In the genomic region with DNA sequence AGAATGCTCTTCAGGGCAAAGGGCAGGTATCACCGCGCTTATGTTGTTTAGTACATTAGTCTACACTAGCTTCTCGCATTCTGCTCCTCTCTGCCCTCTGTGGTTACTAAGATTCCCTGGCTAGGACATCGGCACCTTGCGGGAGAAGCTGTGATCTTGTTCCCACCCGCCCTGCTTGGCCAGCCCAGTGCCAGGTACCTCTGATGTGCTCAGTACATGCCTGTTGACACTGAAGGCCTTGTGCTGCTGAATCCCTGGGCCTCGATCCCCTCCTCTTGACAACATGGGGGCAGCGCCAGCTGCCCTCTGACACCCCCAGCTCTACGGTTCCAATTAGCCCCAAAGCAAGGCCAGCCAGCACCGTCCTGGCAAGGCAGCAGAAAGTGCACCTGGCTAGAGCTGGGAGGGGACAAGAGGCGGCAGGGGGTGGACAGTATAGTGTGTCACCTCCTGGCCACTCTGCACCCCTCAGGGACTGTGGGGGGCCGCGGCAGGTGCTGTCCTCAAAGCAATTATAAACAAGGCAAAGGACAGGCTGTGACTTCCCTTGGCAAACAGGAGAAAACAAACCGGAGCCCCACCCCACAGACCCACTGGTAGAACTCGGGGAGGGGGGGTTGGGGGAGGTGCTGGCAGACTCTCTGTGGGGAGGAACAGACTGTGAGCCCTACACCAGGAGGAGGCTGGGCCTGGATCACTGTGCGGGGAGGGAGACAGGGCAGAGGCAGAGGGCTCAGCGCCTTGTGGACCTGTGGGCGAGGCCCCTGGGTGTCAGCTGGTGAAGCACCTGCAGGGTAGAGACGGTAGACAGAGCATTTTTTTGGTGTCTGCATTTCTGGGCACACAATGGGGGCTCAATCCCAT, we compare ENCODE assay signal across 10 cellular contexts. TPM values are rescaled to one million over a fixed set of nuclear protein-coding genes. Genes with fewer than 3 reads are reported as not detected.
DNase-seq lines count a peak whose midpoint lies in the region; ATAC-seq and TF ChIP-seq lines count a peak whose summit lies in the region.
"Had no signal": no experiment of that assay in that cellular context is flagged by ENCODE, and none has a peak within 500 bp of the region (broad histone marks: within the 10 kb centered on the region; RNA-seq: fewer than 3 reads in every experiment).

No MANE protein-coding gene starts in this region.

- no peak for ATAC-seq in activated CD8-positive, alpha-beta memory T cell treated with anti-CD3 and anti-CD28 coated beads, Interleukin-2, amount 10 ng/mL, durations not matched to agents 7 days and 5 days
- ATAC-seq in activated B cell treated with CpG ODN at 0.5 μM for 24 hours (ENCODE audit: low read depth), result no peak
- ATAC-seq in right lobe of liver, result peak in 3 of 4 donors; percentile 10 to 42 (median 19)

- TF ChIP-seq CTCF in activated B cell treated with CpG ODN at 0.5 μM for 24 hours (IDR thresholded peaks at IDR 0.05) (no peak), right lobe of liver (IDR thresholded peaks at IDR 0.05) (no peak), thyroid gland (IDR thresholded peaks at IDR 0.05) (no peak)

- TF ChIP-seq POLR2A in right lobe of liver (IDR thresholded peaks at IDR 0.05) (no peak), thyroid gland (IDR thresholded peaks at IDR 0.05) (peak in 1 of 2 donors; percentile 14)

- 83% methylated on average over 4 of the region's 19 CpGs for WGBS in right lobe of liver (ENCODE audit: insufficient coverage, low coverage, low lambda C conversion rate, missing lambda C conversion rate)
- WGBS in thyroid gland, 2 donors, result 76 to 77% methylated on average over 17 to 19 of the region's 19 CpGs

- POLR2A ChIA-PET in activated B cell treated with CpG ODN at 0.5 μM for 24 hours (lab: Charles Lee), result interaction anchor here (0.7 to 11.9 kb wide), 2 partner anchors 16 to 203 kb away, joined by 8 to 1669 read pairs; no protein-coding TSS in a partner anchor

- peaks cover 33% of the 10 kb centered on the region for H3K4me1 Mint-ChIP-seq in activated CD8-positive, alpha-beta memory T cell treated with anti-CD3 and anti-CD28 coated beads, Interleukin-2, amount 10 ng/mL, durations not matched to agents 7 days and 5 days
- peaks cover 91% of the 10 kb centered on the region for H3K4me1 Mint-ChIP-seq in activated B cell treated with CpG ODN at 0.5 μM for 24 hours

- H3K27ac ChIP-seq in right lobe of liver, result no peak overlapping the region
- H3K27ac ChIP-seq in thyroid gland, result peak overlapping the region; percentile 35 to 55 (median 47)

- no peak overlapping the region for H3K4me3 Mint-ChIP-seq in activated CD8-positive, alpha-beta memory T cell treated with anti-CD3 and anti-CD28 coated beads, Interleukin-2, amount 10 ng/mL, durations not matched to agents 7 days and 5 days
- peak overlapping the region; percentile 88 for H3K4me3 Mint-ChIP-seq in activated B cell treated with CpG ODN at 0.5 μM for 24 hours

- H3K9me3 ChIP-seq in right lobe of liver (no peaks in the 10 kb centered on the region), thyroid gland (no peaks in the 10 kb centered on the region)

- H3K27ac Mint-ChIP-seq in activated CD8-positive, alpha-beta memory T cell treated with anti-CD3 and anti-CD28 coated beads, Interleukin-2, amount 10 ng/mL, durations not matched to agents 7 days and 5 days, result peak overlapping the region; percentile 27
- H3K27ac Mint-ChIP-seq in activated B cell treated with CpG ODN at 0.5 μM for 24 hours, result peak overlapping the region; percentile 89

- no peaks in the 10 kb centered on the region for H3K27me3 Mint-ChIP-seq in activated CD8-positive, alpha-beta memory T cell treated with anti-CD3 and anti-CD28 coated beads, Interleukin-2, amount 10 ng/mL, durations not matched to agents 7 days and 5 days
- no peaks in the 10 kb centered on the region for H3K27me3 Mint-ChIP-seq in activated B cell treated with CpG ODN at 0.5 μM for 24 hours

- intact Hi-C loops in activated B cell treated with CpG ODN at 0.5 μM for 24 hours (cut with micrococcal nuclease) (no loop called here), right lobe of liver (cut with DNase I) (no loop called here), thyroid gland (cut with DNase I) (no loop called here)

- no peak for DNase-seq in activated CD8-positive, alpha-beta memory T cell treated with anti-CD3 and anti-CD28 coated beads, Interleukin-2, amount 10 ng/mL, durations not matched to agents 7 days and 5 days
- DNase-seq in activated CD8-positive, alpha-beta memory T cell treated with anti-CD3 and anti-CD28 coated beads for 24 hours, result no peak
- DNase-seq in activated B cell treated with CpG ODN at 0.5 μM for 24 hours (no peak), right lobe of liver (no peak), thyroid gland (peak; percentile 53 to 56), DMS 273 treated with DMSO at 0.1 percent for 48 hours (lab: John Stamatoyannopoulos, UW) (no peak), dedifferentiated amniotic fluid mesenchymal stem cell (ENCODE audit: extremely low spot score) (no peak)
- DNase-seq in stimulated activated CD4-positive, alpha-beta T cell treated with anti-CD3 and anti-CD28 coated beads, Interleukin-12 subunit alpha, Interleukin-12 subunit beta, amount 100 ng/mL, for 4 hours, result no peak
- DNase-seq: activated CD8-positive, alpha-beta memory T cell treated with anti-CD3 and anti-CD28 coated beads, Interleukin-2, amount 50 U/mL, for 48 hours had no signal

- H3K4me3 ChIP-seq in right lobe of liver (no peak overlapping the region), thyroid gland (replicated peaks in 1 of 3) (no peak overlapping the region)

- H3K36me3 Mint-ChIP-seq in activated CD8-positive, alpha-beta memory T cell treated with anti-CD3 and anti-CD28 coated beads, Interleukin-2, amount 10 ng/mL, durations not matched to agents 7 days and 5 days, result no peaks in the 10 kb centered on the region
- H3K36me3 Mint-ChIP-seq in activated B cell treated with CpG ODN at 0.5 μM for 24 hours (ENCODE audit: low read depth), result peaks cover 46% of the 10 kb centered on the region

- H3K4me1 ChIP-seq in right lobe of liver (no peaks in the 10 kb centered on the region), thyroid gland (peaks cover 54 to 80% of the 10 kb centered on the region in 2 donors)

- H3K36me3 ChIP-seq in right lobe of liver (no peaks in the 10 kb centered on the region), thyroid gland (no peaks in the 10 kb centered on the region)

- CTCF ChIA-PET in activated CD8-positive, alpha-beta memory T cell treated with anti-CD3 and anti-CD28 coated beads, Interleukin-2, amount 10 ng/mL, durations not matched to agents 7 days and 5 days (lab: Charles Lee), result interaction anchor here (1.8 kb wide), 1 partner anchor 24 kb away, joined by 4 read pairs; no protein-coding TSS in a partner anchor
- CTCF ChIA-PET in activated B cell treated with CpG ODN at 0.5 μM for 24 hours (lab: Charles Lee), result interaction anchor here (0.8 to 1.8 kb wide), 3 partner anchors 21 to 316 kb away, joined by 3 to 10 read pairs (median 4); no protein-coding TSS in a partner anchor

- H3K9me3 Mint-ChIP-seq in activated CD8-positive, alpha-beta memory T cell treated with anti-CD3 and anti-CD28 coated beads, Interleukin-2, amount 10 ng/mL, durations not matched to agents 7 days and 5 days (ENCODE audit: low read depth), result no peaks in the 10 kb centered on the region
- no peaks in the 10 kb centered on the region for H3K9me3 Mint-ChIP-seq in activated B cell treated with CpG ODN at 0.5 μM for 24 hours

- no peaks in the 10 kb centered on the region for H3K27me3 ChIP-seq in right lobe of liver
- no peaks in the 10 kb centered on the region for H3K27me3 ChIP-seq in thyroid gland

RNA-seq across cellular contexts. Expression of gene TFEB, which starts 7.1 kb away (rescaled TPM):
- total RNA-seq in activated CD8-positive, alpha-beta memory T cell treated with anti-CD3 and anti-CD28 coated beads, Interleukin-2, amount 10 ng/mL, durations not matched to agents 7 days and 5 days, result 10 to 100 TPM; 14.5 to 15.8 TPM
- total RNA-seq in activated B cell treated with CpG ODN at 0.5 μM for 24 hours, result 203 and 205 TPM in 2 replicates
- total RNA-seq in right lobe of liver, result 1 to 10 TPM; 4.5 to 9.2 (median 6.6) TPM
- 10 to 100 TPM; 23.0 to 39.0 (median 34.9) TPM for total RNA-seq in thyroid gland

RNA-seq across cellular contexts. Expression of gene PGC, which starts 18.9 kb away (rescaled TPM):
- total RNA-seq in activated CD8-positive, alpha-beta memory T cell treated with anti-CD3 and anti-CD28 coated beads, Interleukin-2, amount 10 ng/mL, durations not matched to agents 7 days and 5 days, result not detected
- total RNA-seq in activated B cell treated with CpG ODN at 0.5 μM for 24 hours (not detected in 2 replicates), right lobe of liver (under 1 TPM in 1 of 6 experiments, not detected in 5; 0.31 TPM), thyroid gland (not detected)
- total RNA-seq: M059J had no signal

RNA-seq across cellular contexts. Expression of gene FRS3, which starts 51.4 kb away (rescaled TPM):
- total RNA-seq in activated CD8-positive, alpha-beta memory T cell treated with anti-CD3 and anti-CD28 coated beads, Interleukin-2, amount 10 ng/mL, durations not matched to agents 7 days and 5 days, result 1 to 10 TPM; 4.8 to 6.2 TPM
- total RNA-seq in activated B cell treated with CpG ODN at 0.5 μM for 24 hours (6.5 and 6.7 TPM in 2 replicates), right lobe of liver (1 to 10 TPM in 5 of 6 experiments, under 1 TPM in 1; 0.68 to 3.0 (median 1.9) TPM), thyroid gland (1 to 10 TPM; 4.0 to 6.7 (median 5.8) TPM)

RNA-seq across cellular contexts. Expression of gene PRICKLE4, which starts 52.3 kb away (rescaled TPM):
- total RNA-seq in activated CD8-positive, alpha-beta memory T cell treated with anti-CD3 and anti-CD28 coated beads, Interleukin-2, amount 10 ng/mL, durations not matched to agents 7 days and 5 days, result not detected
- 0.75 TPM in 1 of 2 replicates, not detected in the other for total RNA-seq in activated B cell treated with CpG ODN at 0.5 μM for 24 hours
- total RNA-seq in right lobe of liver, result 1 to 10 TPM in 5 of 6 experiments, not detected in 1; 1.3 to 3.1 (median 2.7) TPM
- 10 to 100 TPM in 3 of 4 donors, 1 to 10 TPM in 1; 4.0 to 15.6 (median 12.7) TPM for total RNA-seq in thyroid gland

RNA-seq across cellular contexts. Expression of gene TOMM6, which starts 59.2 kb away (rescaled TPM):
- total RNA-seq in activated CD8-positive, alpha-beta memory T cell treated with anti-CD3 and anti-CD28 coated beads, Interleukin-2, amount 10 ng/mL, durations not matched to agents 7 days and 5 days, result 100 to 1,000 TPM; 161 to 219 TPM
- total RNA-seq in activated B cell treated with CpG ODN at 0.5 μM for 24 hours, result 219 and 252 TPM in 2 replicates
- total RNA-seq in right lobe of liver, result 100 to 1,000 TPM in 1 of 6 experiments, 10 to 100 TPM in 5; 61.8 to 104 (median 75.6) TPM
- total RNA-seq in thyroid gland, result 100 to 1,000 TPM in 3 of 4 donors, 10 to 100 TPM in 1; 96.3 to 134 (median 124) TPM

Comparison
In these comparisons a context has a peak if more than half of its experiments do, and no peak if none do; other contexts are left out.
1. ATAC-seq: peak in right lobe of liver (3 of 4); none in activated CD8-positive, alpha-beta memory T cell treated with anti-CD3 and anti-CD28 coated beads, Interleukin-2, amount 10 ng/mL, durations not matched to agents 7 days and 5 days (single experiment) and activated B cell treated with CpG ODN at 0.5 μM for 24 hours (single experiment).
2. DNase-seq: peak in thyroid gland (2 of 2); none in activated CD8-positive, alpha-beta memory T cell treated with anti-CD3 and anti-CD28 coated beads, Interleukin-2, amount 10 ng/mL, durations not matched to agents 7 days and 5 days (single experiment), activated CD8-positive, alpha-beta memory T cell treated with anti-CD3 and anti-CD28 coated beads for 24 hours (single experiment), activated B cell treated with CpG ODN at 0.5 μM for 24 hours (single experiment), right lobe of liver (0 of 3), stimulated activated CD4-positive, alpha-beta T cell treated with anti-CD3 and anti-CD28 coated beads, Interleukin-12 subunit alpha, Interleukin-12 subunit beta, amount 100 ng/mL, for 4 hours (single experiment), DMS 273 treated with DMSO at 0.1 percent for 48 hours (single experiment) and dedifferentiated amniotic fluid mesenchymal stem cell (single experiment).
3. H3K27ac ChIP-seq: peak in thyroid gland (3 of 3); none in right lobe of liver (0 of 3).